Comparison of ENCODE assay signal across 13 cellular contexts in the genomic region with DNA sequence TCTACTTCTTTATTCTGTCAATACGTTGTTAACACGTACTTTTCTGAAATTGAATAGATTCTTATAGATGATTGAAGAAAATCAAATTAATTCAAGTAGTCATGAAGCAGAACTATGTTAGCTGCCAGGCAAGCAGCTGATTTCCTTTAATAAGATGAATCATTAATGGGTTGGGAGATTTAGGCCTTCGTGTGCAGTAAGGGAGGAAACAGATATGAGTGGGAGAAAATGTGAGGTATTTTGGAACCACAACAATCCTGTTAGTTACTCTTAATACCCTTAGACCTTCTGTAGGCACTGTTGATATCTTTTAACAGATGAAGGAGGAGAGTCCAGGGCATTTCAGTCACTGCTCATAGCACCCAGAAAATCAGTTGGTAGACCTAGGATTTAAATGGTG.
A peak's percentile ranks its signal among the peaks of the same experiment; 100 is the strongest.
DNase-seq lines count a peak whose midpoint lies in the region; ATAC-seq, FAIRE-seq and TF ChIP-seq lines count a peak whose summit lies in the region.
"Had no signal": no experiment of that assay in that cellular context is flagged by ENCODE, and none has a peak within 500 bp of the region (broad histone marks: within the 10 kb centered on the region; RNA-seq: fewer than 3 reads in every experiment).

No MANE protein-coding gene starts in this region.

- no peak for TF ChIP-seq POLR2A in uterus (IDR thresholded peaks at IDR 0.05)
- no peak for TF ChIP-seq POLR2A in Peyer's patch (IDR thresholded peaks at IDR 0.05)

- DNase-seq in left ventricle myocardium inferior (no peak), Right ventricle myocardium superior (no peak), astrocyte (ENCODE audit: low read depth) (peak; percentile 95), kidney (no peak), uterus (no peak), Peyer's patch (no peak), DMS 273 (lab: John Stamatoyannopoulos, UW; ENCODE audit: unreplicated experiment) (no peak)
- DNase-seq: H9, substantia nigra had no signal

- H3K27me3 Mint-ChIP-seq in astrocyte (ENCODE audit: low read depth, unreplicated experiment) = no peaks in the 10 kb centered on the region
- H3K27me3 Mint-ChIP-seq: dendritic cell treated with granulocyte-macrophage colony-stimulating factor and Interleukin-4, amounts not matched to agents 40 ng/mL and 50 ng/mL, for 4 days had no signal

- H3K36me3 ChIP-seq in left ventricle myocardium inferior = no peaks in the 10 kb centered on the region
- no peaks in the 10 kb centered on the region for H3K36me3 ChIP-seq in astrocyte (ENCODE audit: insufficient read depth, low read length)
- no peaks in the 10 kb centered on the region for H3K36me3 ChIP-seq in kidney (ENCODE audit: control insufficient read depth in 1 of 2, insufficient read depth in 2 of 2, low read length in 2 of 2)
- H3K36me3 ChIP-seq in uterus = no peaks in the 10 kb centered on the region
- no peaks in the 10 kb centered on the region for H3K36me3 ChIP-seq in Peyer's patch
- H3K36me3 ChIP-seq: SJCRH30 had no signal

- peaks cover 21% of the 10 kb centered on the region for H3K4me1 Mint-ChIP-seq in astrocyte (ENCODE audit: low read depth, unreplicated experiment)

- TF ChIP-seq CTCF in left ventricle myocardium inferior (IDR thresholded peaks at IDR 0.05; ENCODE audit: borderline replicate concordance) (no peak), astrocyte (IDR thresholded peaks at IDR 0.05; ENCODE audit: insufficient read depth, low read depth, low read length) (no peak), kidney (IDR thresholded peaks at IDR 0.05; ENCODE audit: borderline replicate concordance, extremely low read depth, insufficient read depth) (no peak), uterus (IDR thresholded peaks at IDR 0.05) (no peak), Peyer's patch (IDR thresholded peaks at IDR 0.05) (no peak)

- peaks cover 15% of the 10 kb centered on the region for H3K79me2 ChIP-seq in astrocyte (ENCODE audit: insufficient read depth, low read length)

- intact Hi-C loops in left ventricle myocardium inferior (cut with micrococcal nuclease) (no loop called here), Right ventricle myocardium superior (cut with DNase I) (no loop called here), kidney (cut with DNase I) (no loop called here), uterus (cut with DNase I; ENCODE audit: low total_unique reads) (no loop called here)

- no peaks in the 10 kb centered on the region for H3K9me3 ChIP-seq in left ventricle myocardium inferior (replicated peaks)
- H3K9me3 ChIP-seq in astrocyte (ENCODE audit: insufficient read depth, low read depth, low read length) = no peaks in the 10 kb centered on the region
- no peaks in the 10 kb centered on the region for H3K9me3 ChIP-seq in kidney (ENCODE audit: control insufficient read depth in 1 of 2, low read length in 2 of 2)
- H3K9me3 ChIP-seq in uterus = no peaks in the 10 kb centered on the region
- H3K9me3 ChIP-seq in Peyer's patch = no peaks in the 10 kb centered on the region
- H3K9me3 ChIP-seq: SJCRH30 had no signal

- H3K27ac Mint-ChIP-seq in astrocyte (ENCODE audit: unreplicated experiment) = peak overlapping the region; percentile 30
- H3K27ac Mint-ChIP-seq: dendritic cell treated with granulocyte-macrophage colony-stimulating factor and Interleukin-4, amounts not matched to agents 40 ng/mL and 50 ng/mL, for 4 days; H9 had no signal

- H3K4me3 Mint-ChIP-seq in astrocyte (ENCODE audit: unreplicated experiment) = no peak overlapping the region
- H3K4me3 Mint-ChIP-seq: dendritic cell treated with granulocyte-macrophage colony-stimulating factor and Interleukin-4, amounts not matched to agents 40 ng/mL and 50 ng/mL, for 4 days; H9 had no signal

- H3K4me3 ChIP-seq in left ventricle myocardium inferior = no peak overlapping the region
- no peak overlapping the region for H3K4me3 ChIP-seq in astrocyte (ENCODE audit: insufficient read depth, low read depth, low read length)
- peak overlapping the region in 1 of 2 donors; percentile 0 for H3K4me3 ChIP-seq in kidney (ENCODE audit: low read length in 2 of 2)
- H3K4me3 ChIP-seq in uterus = no peak overlapping the region
- H3K4me3 ChIP-seq in Peyer's patch = no peak overlapping the region
- H3K4me3 ChIP-seq: SJCRH30 had no signal

- H3K27me3 ChIP-seq in left ventricle myocardium inferior (ENCODE audit: low read depth) (no peaks in the 10 kb centered on the region), astrocyte (ENCODE audit: insufficient read depth, low read length) (no peaks in the 10 kb centered on the region), uterus (no peaks in the 10 kb centered on the region), Peyer's patch (no peaks in the 10 kb centered on the region)
- H3K27me3 ChIP-seq: SJCRH30 had no signal

- no peak for ATAC-seq in Right ventricle myocardium superior (ENCODE audit: poor library complexity)
- ATAC-seq in HG03460 (IDR thresholded peaks at IDR 0.05; ENCODE audit: unreplicated experiment) = no peak

- H4K20me1 ChIP-seq in astrocyte (ENCODE audit: insufficient read depth, low read length) = no peaks in the 10 kb centered on the region

- H3K4me2 ChIP-seq in astrocyte (ENCODE audit: low read length) = peak overlapping the region; percentile 18

- H3K27ac ChIP-seq in left ventricle myocardium inferior (replicated peaks) (peak overlapping the region; percentile 6), astrocyte (ENCODE audit: low read depth, low read length) (peak overlapping the region; percentile 56), kidney (ENCODE audit: low read depth in 2 of 2, low read length in 2 of 2) (peak overlapping the region; percentile 27 to 91), uterus (peak overlapping the region; percentile 61 to 62), Peyer's patch (no peak overlapping the region)
- H3K27ac ChIP-seq: C4-2B, SJCRH30 had no signal

- FAIRE-seq in astrocyte (lab: Jason Lieb, UNC) = no peak
- FAIRE-seq in kidney (lab: Jason Lieb, UNC) = peak; percentile 19

- peak overlapping the region; percentile 20 for H3K9ac ChIP-seq in astrocyte (ENCODE audit: low read length)
- peak overlapping the region; percentile 21 to 43 for H3K9ac ChIP-seq in kidney (ENCODE audit: low read length in 2 of 2)

- peaks cover 14% of the 10 kb centered on the region for H3K36me3 Mint-ChIP-seq in astrocyte (ENCODE audit: low read depth, unreplicated experiment)

- H3K4me1 ChIP-seq in left ventricle myocardium inferior (peaks cover 13% of the 10 kb centered on the region), astrocyte (ENCODE audit: insufficient read depth, low read length) (peaks cover 14% of the 10 kb centered on the region), kidney (ENCODE audit: control insufficient read depth in 1 of 2, insufficient read depth in 1 of 2, low read depth in 1 of 2, low read length in 2 of 2) (peaks cover 12 to 13% of the 10 kb centered on the region in 2 donors), uterus (no peaks in the 10 kb centered on the region), Peyer's patch (no peaks in the 10 kb centered on the region)

- H2AFZ ChIP-seq in astrocyte (ENCODE audit: low read depth, low read length) = no peak overlapping the region

- H3K9me3 Mint-ChIP-seq in astrocyte (ENCODE audit: unreplicated experiment) = peaks cover 8% of the 10 kb centered on the region
- H3K9me3 Mint-ChIP-seq: dendritic cell treated with granulocyte-macrophage colony-stimulating factor and Interleukin-4, amounts not matched to agents 40 ng/mL and 50 ng/mL, for 4 days; H9 had no signal

Comparison
In these comparisons a context has a peak if more than half of its experiments do, and no peak if none do; other contexts are left out.
1. H3K27ac ChIP-seq: peak in left ventricle myocardium inferior (single experiment), astrocyte (single experiment), kidney (2 of 2) and uterus (2 of 2); none in Peyer's patch (0 of 4).